Comparison of ENCODE assay signal across 8 cellular contexts in genomic region chr3:146550743-146551510, GRCh38. TPM values are rescaled to one million over a fixed set of nuclear protein-coding genes. Genes with fewer than 3 reads are reported as not detected.
A peak's percentile ranks its signal among the peaks of the same experiment; 100 is the strongest.
DNase-seq lines count a peak whose midpoint lies in the region; ATAC-seq and TF ChIP-seq lines count a peak whose summit lies in the region.

No MANE protein-coding gene starts in this region.

- no peak for DNase-seq in activated T-cell treated with anti-CD3 and anti-CD28 coated beads, Interleukin-2, amount 50 U/mL, for 4 hours
- DNase-seq in activated T-cell treated with anti-CD3 and anti-CD28 coated beads for 4 hours (no peak), RWPE2 (ENCODE audit: low spot score) (no peak), kidney tubule cell (ENCODE audit: low spot score) (peak; percentile 75), HEK293T (ENCODE audit: extremely low spot score) (no peak), NCI-H69 (lab: John Stamatoyannopoulos, UW) (no peak)
- DNase-seq in activated CD8-positive, alpha-beta memory T cell treated with anti-CD3 and anti-CD28 coated beads for 24 hours = no peak

- no peaks in the 10 kb centered on the region for H3K9me3 ChIP-seq in RWPE2 (ENCODE audit: severe bottlenecking)

- no peaks in the 10 kb centered on the region for H3K27me3 ChIP-seq in RWPE2 (ENCODE audit: insufficient read depth, poor library complexity, severe bottlenecking)

- H3K36me3 Mint-ChIP-seq in activated T-cell treated with anti-CD3 and anti-CD28 coated beads, Interleukin-2, amount 50 U/mL, for 4 hours (ENCODE audit: insufficient read depth) = no peaks in the 10 kb centered on the region

- H3K27ac ChIP-seq in RWPE2 (ENCODE audit: poor library complexity, severe bottlenecking) = peak overlapping the region; percentile 3

- no peak overlapping the region for H3K4me3 Mint-ChIP-seq in activated T-cell treated with anti-CD3 and anti-CD28 coated beads, Interleukin-2, amount 50 U/mL, for 4 hours

- peak; percentile 74 to 78 for ATAC-seq in activated T-cell treated with anti-CD3 and anti-CD28 coated beads, Interleukin-2, amount 50 U/mL, for 4 hours
- ATAC-seq in HG02943 (IDR thresholded peaks at IDR 0.05; ENCODE audit: low read depth, unreplicated experiment) = peak; percentile 81
- peak; percentile 95 for ATAC-seq in RWPE2 (ENCODE audit: low read depth)

- POLR2A ChIA-PET in HEK293T (lab: Yijun Ruan, JAX) = no interaction called here

- CTCF ChIA-PET in HEK293T (lab: Yijun Ruan, JAX) = no interaction called here

- no peaks in the 10 kb centered on the region for H3K9me3 Mint-ChIP-seq in activated T-cell treated with anti-CD3 and anti-CD28 coated beads, Interleukin-2, amount 50 U/mL, for 4 hours

- no peaks in the 10 kb centered on the region for H3K27me3 Mint-ChIP-seq in activated T-cell treated with anti-CD3 and anti-CD28 coated beads, Interleukin-2, amount 50 U/mL, for 4 hours (ENCODE audit: low read depth)

- H3K4me1 Mint-ChIP-seq in activated T-cell treated with anti-CD3 and anti-CD28 coated beads, Interleukin-2, amount 50 U/mL, for 4 hours (ENCODE audit: low read depth) = peaks cover 33% of the 10 kb centered on the region

- TF ChIP-seq CTCF in RWPE2 (IDR thresholded peaks at IDR 0.05; ENCODE audit: poor library complexity, severe bottlenecking) = no peak

- H3K36me3 ChIP-seq in RWPE2 (ENCODE audit: low read depth) = no peaks in the 10 kb centered on the region

- peaks cover 19% of the 10 kb centered on the region for H3K4me1 ChIP-seq in RWPE2 (ENCODE audit: insufficient read depth, poor library complexity, severe bottlenecking)

- no peak overlapping the region for H3K4me3 ChIP-seq in RWPE2 (ENCODE audit: severe bottlenecking)

TF ChIP-seq in HEK293T, 16 proteins besides CTCF, POLR2A, EP300 and RAD21:
- TF ChIP-seq LEF1 (IDR thresholded peaks at IDR 0.05; ENCODE audit: borderline replicate concordance) = no peak
- TF ChIP-seq NFRKB (IDR thresholded peaks at IDR 0.05) = no peak
- no peak for TF ChIP-seq SUZ12 (IDR thresholded peaks at IDR 0.05)
- TF ChIP-seq ELF4 (IDR thresholded peaks at IDR 0.05) = no peak
- TF ChIP-seq HDGF (IDR thresholded peaks at IDR 0.05; ENCODE audit: borderline replicate concordance) = no peak
- no peak for TF ChIP-seq BHLHE40 (IDR thresholded peaks at IDR 0.05; ENCODE audit: borderline replicate concordance)
- TF ChIP-seq FOXM1 (IDR thresholded peaks at IDR 0.05; ENCODE audit: borderline replicate concordance) = no peak
- no peak for TF ChIP-seq CTBP1 (IDR thresholded peaks at IDR 0.05; ENCODE audit: borderline replicate concordance)
- no peak for TF ChIP-seq SP1 (IDR thresholded peaks at IDR 0.05)
- no peak for TF ChIP-seq FOXA1 (IDR thresholded peaks at IDR 0.05)
- no peak for TF ChIP-seq PKNOX1 (IDR thresholded peaks at IDR 0.05)
- TF ChIP-seq ZNF384 (IDR thresholded peaks at IDR 0.05) = no peak
- TF ChIP-seq L3MBTL2 (conservative IDR thresholded peaks at IDR 0.05) = no peak

RNA-seq across cellular contexts. Expression of gene PLSCR1, which starts 6.5 kb away (rescaled TPM):
- total RNA-seq in activated T-cell treated with anti-CD3 and anti-CD28 coated beads, Interleukin-2, amount 50 U/mL, for 4 hours = 10 to 100 TPM; 22.4 to 28.7 (median 27.7) TPM

RNA-seq across cellular contexts. Expression of gene PLSCR5, which starts 54.2 kb away (rescaled TPM):
- total RNA-seq in activated T-cell treated with anti-CD3 and anti-CD28 coated beads, Interleukin-2, amount 50 U/mL, for 4 hours = not detected
